Comparison of ENCODE assay signal across 13 cellular contexts in genomic region chr20:50085146-50085480, GRCh38. TPM values are rescaled to one million over a fixed set of nuclear protein-coding genes. Genes with fewer than 3 reads are reported as not detected.
DNase-seq lines count a peak whose midpoint lies in the region; ATAC-seq lines count a peak whose summit lies in the region.
"Had no signal": no experiment of that assay in that cellular context is flagged by ENCODE, and none has a peak within 500 bp of the region (broad histone marks: within the 10 kb centered on the region; RNA-seq: fewer than 3 reads in every experiment).

No MANE protein-coding gene starts in this region.

- H3K9me3 Mint-ChIP-seq in stimulated activated naive CD8-positive, alpha-beta T cell treated with anti-CD3 and anti-CD28 coated beads, Interleukin-15, Interleukin-2, amounts not matched to agents 100 ng/mL and 50 ng/mL, for 24 hours = no peaks in the 10 kb centered on the region
- no peaks in the 10 kb centered on the region for H3K9me3 Mint-ChIP-seq in activated T-helper 17 cell treated with anti-CD3 and anti-CD28 coated beads, Interleukin-2, amount 50 U/mL, for 72 hours
- H3K9me3 Mint-ChIP-seq in naive thymus-derived CD4-positive, alpha-beta T cell = peaks cover 0 to 2% (median 0%) of the 10 kb centered on the region in 11 donors
- H3K9me3 Mint-ChIP-seq: memory B cell had no signal

- H3K9me3 ChIP-seq in naive thymus-derived CD4-positive, alpha-beta T cell (ENCODE audit: control insufficient read depth in 2 of 3, low read length in 3 of 3) = no peaks in the 10 kb centered on the region
- H3K9me3 ChIP-seq in aorta (ENCODE audit: control insufficient read depth, low read length) = no peaks in the 10 kb centered on the region
- H3K9me3 ChIP-seq: gastrocnemius medialis, spleen, suprapubic skin had no signal

- CTCF ChIA-PET in naive thymus-derived CD4-positive, alpha-beta T cell (lab: Charles Lee) = interaction anchor here (1.2 to 5.5 kb wide), 5 partner anchors 15 to 105 kb away, joined by 3 to 55 read pairs (median 3); no protein-coding TSS in a partner anchor

- DNase-seq in stimulated activated naive CD8-positive, alpha-beta T cell treated with anti-CD3 and anti-CD28 coated beads, Interleukin-15, Interleukin-2, amounts not matched to agents 100 U/mL and 50 U/mL, for 24 hours = no peak
- no peak for DNase-seq in naive thymus-derived CD4-positive, alpha-beta T cell
- DNase-seq in aorta = no peak
- no peak for DNase-seq in posterior cingulate gyrus
- DNase-seq in H7 = no peak
- no peak for DNase-seq in caudate nucleus (lab: John Stamatoyannopoulos, UW)
- DNase-seq: activated CD4-positive, alpha-beta T cell treated with anti-CD3 and anti-CD28 coated beads for 1 hour; gastrocnemius medialis; spleen had no signal

- ATAC-seq in stimulated activated naive CD8-positive, alpha-beta T cell treated with anti-CD3 and anti-CD28 coated beads, Interleukin-15, Interleukin-2, amounts not matched to agents 100 U/mL and 50 U/mL, for 24 hours = no peak
- ATAC-seq in activated T-helper 17 cell treated with anti-CD3 and anti-CD28 coated beads, Interleukin-2, amount 50 U/mL, for 72 hours (replicated peaks) = no peak
- ATAC-seq in naive thymus-derived CD4-positive, alpha-beta T cell = no peak
- ATAC-seq in aorta (ENCODE audit: low FRiP score) = peak; percentile 19

- intact Hi-C loops in naive thymus-derived CD4-positive, alpha-beta T cell (cut with micrococcal nuclease) = loop anchor here (1.0 to 5.0 kb wide), 5 partner anchors 14 to 108 kb away; no protein-coding TSS in a partner anchor
- intact Hi-C loops in aorta (cut with DNase I) = no loop called here
- intact Hi-C loops in posterior cingulate gyrus (cut with DNase I) = no loop called here

- 64 to 70% methylated on average over 5 of the region's 5 CpGs for WGBS in aorta, 2 donors

- no peak overlapping the region for H3K4me3 ChIP-seq in naive thymus-derived CD4-positive, alpha-beta T cell (ENCODE audit: low read length)
- no peak overlapping the region for H3K4me3 ChIP-seq in aorta (ENCODE audit: low read length in 2 of 2)
- no peak overlapping the region for H3K4me3 ChIP-seq in H7 (ENCODE audit: insufficient read depth, low read depth, low read length)

- H3K27me3 ChIP-seq in naive thymus-derived CD4-positive, alpha-beta T cell (ENCODE audit: control insufficient read depth in 2 of 2, insufficient read depth in 2 of 2, low read length in 2 of 2) = no peaks in the 10 kb centered on the region
- H3K27me3 ChIP-seq in aorta (ENCODE audit: control insufficient read depth in 1 of 2, insufficient read depth in 2 of 2, low read length in 1 of 2) (no peaks in the 10 kb centered on the region), H7 (ENCODE audit: control insufficient read depth, insufficient read depth, low read length) (no peaks in the 10 kb centered on the region)
- H3K27me3 ChIP-seq: gastrocnemius medialis, spleen, suprapubic skin had no signal

- H3K4me1 Mint-ChIP-seq in stimulated activated naive CD8-positive, alpha-beta T cell treated with anti-CD3 and anti-CD28 coated beads, Interleukin-15, Interleukin-2, amounts not matched to agents 100 ng/mL and 50 ng/mL, for 24 hours (ENCODE audit: low read depth) = peaks cover 23% of the 10 kb centered on the region
- peaks cover 18% of the 10 kb centered on the region for H3K4me1 Mint-ChIP-seq in activated T-helper 17 cell treated with anti-CD3 and anti-CD28 coated beads, Interleukin-2, amount 50 U/mL, for 72 hours
- peaks cover 18 to 37% (median 27%) of the 10 kb centered on the region in 7 donors for H3K4me1 Mint-ChIP-seq in naive thymus-derived CD4-positive, alpha-beta T cell

- peak overlapping the region; percentile 66 for H3K27ac Mint-ChIP-seq in stimulated activated naive CD8-positive, alpha-beta T cell treated with anti-CD3 and anti-CD28 coated beads, Interleukin-15, Interleukin-2, amounts not matched to agents 100 ng/mL and 50 ng/mL, for 24 hours
- H3K27ac Mint-ChIP-seq in activated T-helper 17 cell treated with anti-CD3 and anti-CD28 coated beads, Interleukin-2, amount 50 U/mL, for 72 hours = peak overlapping the region; percentile 92
- H3K27ac Mint-ChIP-seq in naive thymus-derived CD4-positive, alpha-beta T cell = peak overlapping the region in 8 of 9 donors; percentile 64 to 91 (median 85)

- H3K4me1 ChIP-seq in naive thymus-derived CD4-positive, alpha-beta T cell (ENCODE audit: control insufficient read depth in 2 of 2, insufficient read depth in 2 of 2, low read length in 2 of 2) = peaks cover 9 to 13% of the 10 kb centered on the region in 2 donors
- peaks cover 0 to 5% of the 10 kb centered on the region in 2 donors for H3K4me1 ChIP-seq in aorta (ENCODE audit: control insufficient read depth in 1 of 2, insufficient read depth in 2 of 2, low read length in 2 of 2)

- no peaks in the 10 kb centered on the region for H3K27me3 Mint-ChIP-seq in stimulated activated naive CD8-positive, alpha-beta T cell treated with anti-CD3 and anti-CD28 coated beads, Interleukin-15, Interleukin-2, amounts not matched to agents 100 ng/mL and 50 ng/mL, for 24 hours
- H3K27me3 Mint-ChIP-seq in activated T-helper 17 cell treated with anti-CD3 and anti-CD28 coated beads, Interleukin-2, amount 50 U/mL, for 72 hours = no peaks in the 10 kb centered on the region
- no peaks in the 10 kb centered on the region for H3K27me3 Mint-ChIP-seq in naive thymus-derived CD4-positive, alpha-beta T cell
- H3K27me3 Mint-ChIP-seq: memory B cell had no signal

- H3K27ac ChIP-seq in naive thymus-derived CD4-positive, alpha-beta T cell (ENCODE audit: low read depth, low read length) = no peak overlapping the region
- H3K27ac ChIP-seq in aorta (ENCODE audit: low read depth in 1 of 2, low read length in 2 of 2) = no peak overlapping the region
- no peak overlapping the region for H3K27ac ChIP-seq in caudate nucleus (ENCODE audit: low read depth, low read length)
- H3K27ac ChIP-seq: suprapubic skin had no signal

- H3K36me3 Mint-ChIP-seq in stimulated activated naive CD8-positive, alpha-beta T cell treated with anti-CD3 and anti-CD28 coated beads, Interleukin-15, Interleukin-2, amounts not matched to agents 100 ng/mL and 50 ng/mL, for 24 hours (ENCODE audit: low read depth) = peaks cover 30% of the 10 kb centered on the region
- H3K36me3 Mint-ChIP-seq in activated T-helper 17 cell treated with anti-CD3 and anti-CD28 coated beads, Interleukin-2, amount 50 U/mL, for 72 hours (ENCODE audit: low read depth) = peaks cover 70% of the 10 kb centered on the region
- H3K36me3 Mint-ChIP-seq in naive thymus-derived CD4-positive, alpha-beta T cell = peaks cover 0 to 8% (median 5%) of the 10 kb centered on the region in 5 donors

- peak overlapping the region; percentile 71 for H3K4me3 Mint-ChIP-seq in stimulated activated naive CD8-positive, alpha-beta T cell treated with anti-CD3 and anti-CD28 coated beads, Interleukin-15, Interleukin-2, amounts not matched to agents 100 ng/mL and 50 ng/mL, for 24 hours
- H3K4me3 Mint-ChIP-seq in activated T-helper 17 cell treated with anti-CD3 and anti-CD28 coated beads, Interleukin-2, amount 50 U/mL, for 72 hours = peak overlapping the region; percentile 45
- peak overlapping the region; percentile 75 to 91 (median 86) for H3K4me3 Mint-ChIP-seq in naive thymus-derived CD4-positive, alpha-beta T cell

- POLR2A ChIA-PET in naive thymus-derived CD4-positive, alpha-beta T cell (lab: Charles Lee) = interaction anchor here (0.7 to 1.3 kb wide), 3 partner anchors 9 to 26 kb away, joined by 3 to 5 read pairs (median 5); no protein-coding TSS in a partner anchor

- H3K36me3 ChIP-seq in naive thymus-derived CD4-positive, alpha-beta T cell (ENCODE audit: control insufficient read depth in 2 of 3, insufficient read depth in 3 of 3, low read length in 3 of 3) = peaks cover 0 to 38% (median 0%) of the 10 kb centered on the region in 3 experiments
- H3K36me3 ChIP-seq in aorta (ENCODE audit: control insufficient read depth in 1 of 2, insufficient read depth in 2 of 2, low read length in 1 of 2) (peaks cover 0 to 2% of the 10 kb centered on the region in 2 donors), H7 (replicated peaks; ENCODE audit: control insufficient read depth, insufficient read depth, low read length) (peaks cover 7% of the 10 kb centered on the region)

RNA-seq across cellular contexts. Expression of gene UBE2V1, which starts 27.8 kb away (rescaled TPM):
- total RNA-seq in activated T-helper 17 cell treated with anti-CD3 and anti-CD28 coated beads, Interleukin-2, amount 50 U/mL, for 72 hours = 100 to 1,000 TPM; 197 to 205 TPM
- total RNA-seq in naive thymus-derived CD4-positive, alpha-beta T cell = 100 to 1,000 TPM; 131 to 167 (median 140) TPM
- polyA plus RNA-seq in naive thymus-derived CD4-positive, alpha-beta T cell = 100 to 1,000 TPM; 128 to 134 TPM
- total RNA-seq in aorta = 100 to 1,000 TPM; 106 to 107 TPM
- 10 to 100 TPM; 54.2 to 59.9 TPM for polyA plus RNA-seq in aorta
- 65.1 and 72.9 TPM in 2 replicates for total RNA-seq in H7 (2014; rRNA removed; shearing (Covaris generic))

Comparison
In these comparisons a context has a peak if more than half of its experiments do, and no peak if none do; other contexts are left out.
1. intact Hi-C loops: an anchor here in naive thymus-derived CD4-positive, alpha-beta T cell (1.0 to 5.0 kb wide); none called in aorta and posterior cingulate gyrus.